Comparison of ENCODE assay signal across 10 cellular contexts in the genomic region with DNA sequence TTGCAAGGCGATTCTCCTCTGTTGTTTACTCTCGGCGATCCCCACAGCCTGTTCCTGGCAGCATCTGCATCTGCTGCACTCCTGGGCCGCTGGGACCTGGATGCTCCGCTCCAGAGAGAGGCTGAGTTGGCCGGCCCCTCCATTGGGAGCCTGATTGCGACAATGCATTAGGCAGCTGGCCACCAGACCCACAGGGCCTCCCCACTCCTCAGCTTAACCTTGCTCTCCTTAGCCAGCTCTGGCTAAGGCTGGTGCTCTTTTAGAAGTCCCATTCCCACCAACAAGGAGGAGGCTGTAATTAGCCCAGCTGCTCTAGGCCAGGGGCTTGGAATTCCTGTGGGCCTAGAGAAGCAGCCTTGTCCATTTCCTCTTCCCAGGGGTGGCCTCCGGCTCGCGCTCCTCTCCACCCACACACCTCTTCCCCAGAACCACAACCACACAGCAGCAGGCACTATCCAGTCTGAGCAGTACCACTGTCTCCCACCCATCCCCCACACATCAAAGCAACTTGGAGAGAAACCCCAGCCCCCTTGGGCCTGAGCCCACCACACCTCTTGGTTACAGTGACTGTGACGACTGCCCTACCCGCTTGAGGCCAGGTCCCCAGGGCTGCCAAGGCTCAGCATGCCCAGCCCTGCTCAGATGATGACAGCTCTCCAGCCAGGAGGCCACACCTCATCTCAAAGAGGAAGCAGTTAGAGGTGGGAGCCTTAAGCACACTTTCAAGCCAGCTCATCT.
DNase-seq lines count a peak whose midpoint lies in the region; ATAC-seq and TF ChIP-seq lines count a peak whose summit lies in the region.
"Had no signal": no experiment of that assay in that cellular context is flagged by ENCODE, and none has a peak within 500 bp of the region (broad histone marks: within the 10 kb centered on the region; RNA-seq: fewer than 3 reads in every experiment).

No MANE protein-coding gene starts in this region.

- H3K27me3 ChIP-seq in upper lobe of right lung = no peaks in the 10 kb centered on the region

- ATAC-seq in left cardiac atrium = peak; percentile 17 to 57
- peak; percentile 66 for ATAC-seq in upper lobe of right lung

- H3K36me3 ChIP-seq in upper lobe of right lung = no peaks in the 10 kb centered on the region

- no peak for TF ChIP-seq CTCF in upper lobe of right lung (IDR thresholded peaks at IDR 0.05)

- intact Hi-C loops in left cardiac atrium (cut with DNase I) = no loop called here
- intact Hi-C loops in upper lobe of right lung (cut with DNase I) = no loop called here

- H3K27ac ChIP-seq in upper lobe of right lung = no peak overlapping the region

- peak; percentile 59 for DNase-seq in activated effector memory CD4-positive, alpha-beta T cell treated with anti-CD3 and anti-CD28 coated beads, Interleukin-2, amount 50 U/mL, for 16 hours
- DNase-seq in activated effector memory CD4-positive, alpha-beta T cell treated with Interleukin-2 at 50 U/mL for 16 hours = no peak
- peak; percentile 62 for DNase-seq in SKM-1 treated with dmso at 0.1 percent for 144 hours (lab: John Stamatoyannopoulos, UW; ENCODE audit: unreplicated experiment)
- DNase-seq in left cardiac atrium = no peak
- peak; percentile 61 for DNase-seq in upper lobe of right lung
- DNase-seq in stimulated activated CD4-positive, alpha-beta T cell treated with anti-CD3 and anti-CD28 coated beads, Interleukin-12 subunit alpha, Interleukin-12 subunit beta, amount 100 ng/mL, for 4 hours = no peak
- no peak for DNase-seq in NCI-H524 treated with DMSO at 0.1 percent for 48 hours (lab: John Stamatoyannopoulos, UW)
- no peak for DNase-seq in NCI-H524 (lab: John Stamatoyannopoulos, UW)
- DNase-seq: CD4-positive, alpha-beta T cell; NCI-H1105 had no signal

- H3K4me3 ChIP-seq in upper lobe of right lung = no peak overlapping the region

- H3K9me3 ChIP-seq in upper lobe of right lung = no peaks in the 10 kb centered on the region

- H3K4me1 ChIP-seq in upper lobe of right lung = peaks cover 16% of the 10 kb centered on the region

Comparison
In these comparisons a context has a peak if more than half of its experiments do, and no peak if none do; other contexts are left out.
1. DNase-seq: peak in activated effector memory CD4-positive, alpha-beta T cell treated with anti-CD3 and anti-CD28 coated beads, Interleukin-2, amount 50 U/mL, for 16 hours (single experiment), SKM-1 treated with dmso at 0.1 percent for 144 hours (single experiment) and upper lobe of right lung (single experiment); none in activated effector memory CD4-positive, alpha-beta T cell treated with Interleukin-2 at 50 U/mL for 16 hours (single experiment), left cardiac atrium (single experiment), stimulated activated CD4-positive, alpha-beta T cell treated with anti-CD3 and anti-CD28 coated beads, Interleukin-12 subunit alpha, Interleukin-12 subunit beta, amount 100 ng/mL, for 4 hours (single experiment), NCI-H524 treated with DMSO at 0.1 percent for 48 hours (single experiment) and NCI-H524 (0 of 2).